In the genomic region with DNA sequence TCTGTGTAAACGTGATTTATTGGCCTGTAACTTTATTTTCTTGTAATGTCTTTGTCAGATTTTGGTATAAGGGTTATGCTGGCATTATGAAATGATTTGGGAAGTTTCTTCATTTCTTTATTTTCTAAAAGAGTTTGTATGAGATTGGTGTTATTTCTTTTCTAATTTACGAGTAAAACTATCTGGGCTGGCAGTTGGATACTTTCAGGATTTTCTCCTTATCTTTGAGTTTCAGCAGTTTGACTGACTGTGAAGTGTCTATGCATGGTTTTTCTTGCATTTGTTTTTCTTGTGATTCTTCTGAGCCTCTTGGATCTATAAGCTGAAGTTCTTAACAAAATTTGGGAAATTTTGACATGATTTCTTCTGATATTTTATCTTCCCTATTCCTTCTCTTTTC, we compare ENCODE assay signal across 1 cellular context.
TF ChIP-seq lines count a peak whose summit lies in the region.

No MANE protein-coding gene starts in this region.

TF ChIP-seq in K562, 482 proteins besides CTCF, POLR2A, EP300 and RAD21:
- no peak for TF ChIP-seq SMC3 (conservative IDR thresholded peaks at IDR 0.05; ENCODE audit: insufficient read depth, low read depth, low read length)
- TF ChIP-seq TEAD4 (IDR thresholded peaks at IDR 0.05; ENCODE audit: low read length), result peak; percentile 48; the same call in 1 of the 2 replicates
- no peak for TF ChIP-seq TEAD4 (CRISPR knock-in tag; IDR thresholded peaks at IDR 0.05; ENCODE audit: borderline replicate concordance)
- peak; percentile 80 for TF ChIP-seq CBFA2T3 (IDR thresholded peaks at IDR 0.05)
- peak; percentile 53 for TF ChIP-seq NCOR1 (IDR thresholded peaks at IDR 0.05)
- peak; percentile 60 for TF ChIP-seq TAL1 (IDR thresholded peaks at IDR 0.05)
- no peak for TF ChIP-seq PYGO2 (tag; IDR thresholded peaks at IDR 0.05)
- no peak for TF ChIP-seq C11orf30 (IDR thresholded peaks at IDR 0.05; ENCODE audit: low read depth)
- TF ChIP-seq XRCC5 (IDR thresholded peaks at IDR 0.05; ENCODE audit: low read depth, low read length), result no peak
- TF ChIP-seq FOXJ2 (tag; IDR thresholded peaks at IDR 0.05), result no peak
- peak; percentile 45; the same call in 1 of the 2 replicates for TF ChIP-seq TCF3 (CRISPR knock-in tag; IDR thresholded peaks at IDR 0.05)
- TF ChIP-seq, protein P1, sequence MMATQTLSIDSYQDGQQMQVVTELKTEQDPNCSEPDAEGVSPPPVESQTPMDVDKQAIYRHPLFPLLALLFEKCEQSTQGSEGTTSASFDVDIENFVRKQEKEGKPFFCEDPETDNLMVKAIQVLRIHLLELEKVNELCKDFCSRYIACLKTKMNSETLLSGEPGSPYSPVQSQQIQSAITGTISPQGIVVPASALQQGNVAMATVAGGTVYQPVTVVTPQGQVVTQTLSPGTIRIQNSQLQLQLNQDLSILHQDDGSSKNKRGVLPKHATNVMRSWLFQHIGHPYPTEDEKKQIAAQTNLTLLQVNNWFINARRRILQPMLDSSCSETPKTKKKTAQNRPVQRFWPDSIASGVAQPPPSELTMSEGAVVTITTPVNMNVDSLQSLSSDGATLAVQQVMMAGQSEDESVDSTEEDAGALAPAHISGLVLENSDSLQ (IDR thresholded peaks at IDR 0.05), result peak; percentile 48; the same call in 1 of the 2 replicates
- no peak for TF ChIP-seq NFRKB (IDR thresholded peaks at IDR 0.05; ENCODE audit: low read depth)
- TF ChIP-seq KDM1A (IDR thresholded peaks at IDR 0.05), result peak; percentile 31 to 45; a peak in 1 of 4 replicates
- TF ChIP-seq ZNF717 (CRISPR knock-in tag; IDR thresholded peaks at IDR 0.05), result no peak
- no peak for TF ChIP-seq HDAC3 (IDR thresholded peaks at IDR 0.05; ENCODE audit: borderline replicate concordance, partially characterized antibody)
- TF ChIP-seq TRIM24 (IDR thresholded peaks at IDR 0.05), result 0 out of 4 replicates have a peak, but pooled peaks of 1 of the 2 experiments have one; percentile 15
- peak; percentile 37; the same call in 1 of the 2 replicates for TF ChIP-seq SMARCA4 (IDR thresholded peaks at IDR 0.05)
- peak; percentile 27 for TF ChIP-seq MEIS2 (IDR thresholded peaks at IDR 0.05; ENCODE audit: partially characterized antibody)
- TF ChIP-seq ARID1B (IDR thresholded peaks at IDR 0.05), result peak; percentile 78
- 0 out of 4 replicates have a peak, but pooled peaks of 1 of the 2 experiments have one; percentile 19 for TF ChIP-seq HDAC1 (IDR thresholded peaks at IDR 0.05)
- peak; percentile 56 for TF ChIP-seq CBFA2T2 (conservative IDR thresholded peaks at IDR 0.05)
- no peak for TF ChIP-seq ZNF449 (CRISPR knock-in tag; IDR thresholded peaks at IDR 0.05)
- TF ChIP-seq SMARCE1 (IDR thresholded peaks at IDR 0.05), result peak; percentile 16; the same call in 1 of the 2 replicates
